In the genomic region with DNA sequence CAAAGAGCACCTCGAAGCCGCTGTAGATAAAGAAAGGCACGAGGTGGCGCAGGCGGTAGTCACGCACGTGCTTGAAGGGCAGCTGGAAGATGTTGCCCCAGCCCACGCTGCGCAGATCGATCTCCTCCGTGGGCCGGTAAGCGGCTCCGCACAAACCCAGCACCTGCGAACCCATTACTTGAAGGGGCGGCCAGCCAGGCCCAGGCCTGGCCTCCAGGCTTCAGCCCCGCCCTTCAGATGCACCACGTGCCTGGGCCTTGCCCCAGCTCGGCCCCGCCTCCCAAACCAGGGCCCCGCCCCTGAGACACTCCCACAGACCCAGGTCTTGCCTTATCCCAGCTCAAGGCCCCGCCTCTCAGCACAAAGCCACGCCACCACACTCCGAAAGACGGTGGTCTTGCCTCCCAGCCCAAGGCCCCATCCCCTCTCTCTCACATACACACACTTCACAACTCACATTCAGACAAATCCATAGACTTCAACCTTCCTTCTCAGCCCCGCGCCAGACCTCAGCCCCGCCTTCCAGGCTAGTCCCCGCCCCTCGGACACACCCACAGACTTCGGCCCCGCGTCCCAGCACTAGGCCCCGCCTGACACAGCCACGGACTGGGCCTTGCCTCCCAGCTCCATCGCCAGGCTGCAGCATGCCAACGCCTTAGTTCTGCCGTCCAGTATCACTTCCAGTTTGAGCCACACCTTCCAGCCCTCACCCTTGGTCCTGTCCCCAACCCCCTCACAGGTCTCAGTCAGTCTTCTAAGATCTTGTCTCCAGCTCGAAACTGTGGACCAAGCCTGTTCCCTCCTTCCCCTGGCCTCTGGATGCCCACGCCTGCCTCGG, we compare ENCODE assay signal across 8 cellular contexts. TPM values are rescaled to one million over a fixed set of nuclear protein-coding genes. Genes with fewer than 3 reads are reported as not detected.
DNase-seq lines count a peak whose midpoint lies in the region; ATAC-seq and TF ChIP-seq lines count a peak whose summit lies in the region.

No MANE protein-coding gene starts in this region.

- H3K9me3 Mint-ChIP-seq in activated naive CD8-positive, alpha-beta T cell treated with anti-CD3 and anti-CD28 coated beads for 36 hours, result no peaks in the 10 kb centered on the region

- no peak for TF ChIP-seq CTCF in left lung (IDR thresholded peaks at IDR 0.05)

- H3K4me1 ChIP-seq in left lung, result peaks cover 5 to 46% of the 10 kb centered on the region in 2 donors

- intact Hi-C loops in left lung (cut with DNase I), result no loop called here

- H3K9me3 ChIP-seq in left lung, result no peaks in the 10 kb centered on the region

- peak; percentile 96 for ATAC-seq in left lung
- ATAC-seq in HG03432 (IDR thresholded peaks at IDR 0.05; ENCODE audit: unreplicated experiment), result no peak

- H3K4me1 Mint-ChIP-seq in activated naive CD8-positive, alpha-beta T cell treated with anti-CD3 and anti-CD28 coated beads for 36 hours, result peaks cover 21% of the 10 kb centered on the region

- no peak overlapping the region for H3K27ac Mint-ChIP-seq in activated naive CD8-positive, alpha-beta T cell treated with anti-CD3 and anti-CD28 coated beads for 36 hours

- peaks cover 1% of the 10 kb centered on the region for H3K27me3 Mint-ChIP-seq in activated naive CD8-positive, alpha-beta T cell treated with anti-CD3 and anti-CD28 coated beads for 36 hours

- H3K4me3 Mint-ChIP-seq in activated naive CD8-positive, alpha-beta T cell treated with anti-CD3 and anti-CD28 coated beads for 36 hours, result no peak overlapping the region

- H3K27ac ChIP-seq in left lung, result no peak overlapping the region

- peaks cover 0 to 61% of the 10 kb centered on the region in 2 donors for H3K36me3 ChIP-seq in left lung

- no peak overlapping the region for H3K4me3 ChIP-seq in left lung

- peak; percentile 95 for DNase-seq in ELF-1 (ENCODE audit: low read depth, low spot score)
- peak; percentile 82 for DNase-seq in NCI-H226
- DNase-seq in activated naive CD8-positive, alpha-beta T cell treated with anti-CD3 and anti-CD28 coated beads for 36 hours, result peak; percentile 61
- DNase-seq in left lung, result peak; percentile 80 to 94
- DNase-seq in DMS79 (lab: John Stamatoyannopoulos, UW), result no peak
- no peak for DNase-seq in HuH-7.5 (ENCODE audit: low spot score)
- no peak for DNase-seq in kidney glomerular epithelial cell (lab: John Stamatoyannopoulos, UW)

- H3K27me3 ChIP-seq in left lung, result no peaks in the 10 kb centered on the region

- H3K36me3 Mint-ChIP-seq in activated naive CD8-positive, alpha-beta T cell treated with anti-CD3 and anti-CD28 coated beads for 36 hours, result peaks cover 4% of the 10 kb centered on the region

RNA-seq across cellular contexts. Expression of a gene that starts 7.1 kb away (rescaled TPM):
- total RNA-seq in activated naive CD8-positive, alpha-beta T cell treated with anti-CD3 and anti-CD28 coated beads for 36 hours, result 10 to 100 TPM; 11.6 to 13.1 TPM
- total RNA-seq in left lung, result 10 to 100 TPM; 52.5 to 98.9 TPM

RNA-seq across cellular contexts. Expression of a gene that starts 13.3 kb away (rescaled TPM):
- total RNA-seq in activated naive CD8-positive, alpha-beta T cell treated with anti-CD3 and anti-CD28 coated beads for 36 hours, result not detected
- total RNA-seq in left lung, result 10 to 100 TPM; 59.3 to 87.1 TPM

RNA-seq across cellular contexts. Expression of a gene that starts 33.6 kb away (rescaled TPM):
- total RNA-seq in activated naive CD8-positive, alpha-beta T cell treated with anti-CD3 and anti-CD28 coated beads for 36 hours, result 100 to 1,000 TPM; 109 to 126 TPM
- total RNA-seq in left lung, result 100 to 1,000 TPM; 148 to 151 TPM

RNA-seq across cellular contexts. Expression of a gene that starts 42.0 kb away (rescaled TPM):
- 100 to 1,000 TPM; 108 to 113 TPM for total RNA-seq in activated naive CD8-positive, alpha-beta T cell treated with anti-CD3 and anti-CD28 coated beads for 36 hours
- total RNA-seq in left lung, result 100 to 1,000 TPM; 191 to 323 TPM

Comparison
In these comparisons a context has a peak if more than half of its experiments do, and no peak if none do; other contexts are left out.
1. DNase-seq: peak in ELF-1 (single experiment), NCI-H226 (single experiment), activated naive CD8-positive, alpha-beta T cell treated with anti-CD3 and anti-CD28 coated beads for 36 hours (single experiment) and left lung (2 of 2); none in DMS79 (single experiment), HuH-7.5 (single experiment) and kidney glomerular epithelial cell (single experiment).
2. RNA of a gene that starts 13.3 kb away (total RNA-seq): 59.3 to 87.1 TPM in left lung; not detected in activated naive CD8-positive, alpha-beta T cell treated with anti-CD3 and anti-CD28 coated beads for 36 hours; every median in the first group is over 10 times any median in the second.